Comparison of ENCODE assay signal across 15 cellular contexts in genomic region chr2:61463769-61464475, GRCh38.
DNase-seq lines count a peak whose midpoint lies in the region; ATAC-seq, FAIRE-seq and TF ChIP-seq lines count a peak whose summit lies in the region.
"Had no signal": no experiment of that assay in that cellular context is flagged by ENCODE, and none has a peak within 500 bp of the region (broad histone marks: within the 10 kb centered on the region; RNA-seq: fewer than 3 reads in every experiment).

No MANE protein-coding gene starts in this region.

- peaks cover 20% of the 10 kb centered on the region for H3K4me1 Mint-ChIP-seq in memory B cell

- no peaks in the 10 kb centered on the region; the same call in 1 of the 2 replicates for H3K36me3 ChIP-seq in Loucy (ENCODE audit: insufficient read depth, low read length)
- H3K36me3 ChIP-seq: suprapubic skin had no signal

- no peaks in the 10 kb centered on the region for H3K9me2 ChIP-seq in Loucy (replicated peaks; ENCODE audit: low read depth, low read length)

- H3K36me3 Mint-ChIP-seq in memory B cell = no peaks in the 10 kb centered on the region

- ATAC-seq in GM21390 (IDR thresholded peaks at IDR 0.05; ENCODE audit: unreplicated experiment) = peak; percentile 27
- ATAC-seq in memory B cell (ENCODE audit: low read depth) = peak; percentile 40
- ATAC-seq in HG02763 (IDR thresholded peaks at IDR 0.05; ENCODE audit: unreplicated experiment) = no peak
- ATAC-seq in HG02852 (IDR thresholded peaks at IDR 0.05; ENCODE audit: unreplicated experiment) = no peak
- ATAC-seq in HG03457 (IDR thresholded peaks at IDR 0.05; ENCODE audit: unreplicated experiment) = no peak
- ATAC-seq: body of pancreas had no signal

- H3K4me3 Mint-ChIP-seq in memory B cell = peak overlapping the region; percentile 66
- H3K4me3 Mint-ChIP-seq: nephron had no signal

- no peaks in the 10 kb centered on the region for H3K9me3 ChIP-seq in Loucy (ENCODE audit: insufficient read depth, low read depth, low read length)
- H3K9me3 ChIP-seq: body of pancreas, suprapubic skin had no signal

- no peaks in the 10 kb centered on the region for H3K9me3 Mint-ChIP-seq in memory B cell
- H3K9me3 Mint-ChIP-seq: nephron had no signal

- peak overlapping the region; percentile 16 for H3K4me3 ChIP-seq in Loucy (ENCODE audit: low read length, poor library complexity, severe bottlenecking)
- H3K4me3 ChIP-seq: body of pancreas, SK-N-MC, smooth muscle cell, suprapubic skin had no signal

- peaks cover 100% of the 10 kb centered on the region for H3K79me2 ChIP-seq in Loucy (ENCODE audit: insufficient read depth, low read length)

- TF ChIP-seq CTCF in D721Med (IDR thresholded peaks at IDR 0.05; ENCODE audit: insufficient read depth, missing control alignments) (no peak), Loucy (conservative IDR thresholded peaks at IDR 0.05; ENCODE audit: low read length) (no peak)

- FAIRE-seq in D721Med (lab: Jason Lieb, UNC) = no peak

- peaks cover 75% of the 10 kb centered on the region for H4K20me1 ChIP-seq in Loucy (ENCODE audit: insufficient read depth, low read length, poor library complexity, severe bottlenecking)

- H3K4me2 ChIP-seq in Loucy (ENCODE audit: low read depth, low read length, poor library complexity, severe bottlenecking) = peak overlapping the region; percentile 72
- H3K4me2 ChIP-seq: smooth muscle cell had no signal

- H3K27me3 ChIP-seq in Loucy (ENCODE audit: insufficient read depth, low read length, poor library complexity, severe bottlenecking) = no peaks in the 10 kb centered on the region
- H3K27me3 ChIP-seq: body of pancreas, suprapubic skin had no signal

- DNase-seq in D721Med (ENCODE audit: insufficient read length, low spot score) (peak; percentile 41), memory B cell (ENCODE audit: low spot score in 2 of 2) (no peak), epidermal melanocyte (ENCODE audit: insufficient read length, low spot score) (no peak)
- DNase-seq: activated CD4-positive, alpha-beta T cell treated with anti-CD3 and anti-CD28 coated beads for 4 hours; body of pancreas; KG1 had no signal

- peaks cover 28% of the 10 kb centered on the region for H3K4me1 ChIP-seq in Loucy (ENCODE audit: insufficient read depth, low read length, poor library complexity, severe bottlenecking)

- no peak overlapping the region for H3K9ac ChIP-seq in Loucy (ENCODE audit: low read depth, low read length, poor library complexity, severe bottlenecking)

- H3K27me3 Mint-ChIP-seq in memory B cell = no peaks in the 10 kb centered on the region

- peak overlapping the region; percentile 95 for H3K27ac Mint-ChIP-seq in memory B cell
- H3K27ac Mint-ChIP-seq: nephron had no signal

- H2AFZ ChIP-seq in Loucy (ENCODE audit: low read length) = no peak overlapping the region

- no peaks in the 10 kb centered on the region for H3F3A ChIP-seq in Loucy (ENCODE audit: low read depth)

Comparison
In these comparisons a context has a peak if more than half of its experiments do, and no peak if none do; other contexts are left out.
1. ATAC-seq: peak in GM21390 (single experiment) and memory B cell (single experiment); none in HG02763 (single experiment), HG02852 (single experiment) and HG03457 (single experiment).